In genomic region chr3:188321258-188321657, GRCh38 we compare ENCODE assay signal across 15 cellular contexts.
DNase-seq lines count a peak whose midpoint lies in the region; ATAC-seq and TF ChIP-seq lines count a peak whose summit lies in the region.
"Had no signal": no experiment of that assay in that cellular context is flagged by ENCODE, and none has a peak within 500 bp of the region (broad histone marks: within the 10 kb centered on the region; RNA-seq: fewer than 3 reads in every experiment).

No MANE protein-coding gene starts in this region.

- H3K9ac ChIP-seq in IMR-90 (ENCODE audit: low read depth, low read length): no peak overlapping the region
- H3K9ac ChIP-seq: BLaER1 had no signal

- peak overlapping the region; percentile 72; the same call in 1 of the 2 replicates for H3K23ac ChIP-seq in IMR-90 (ENCODE audit: low read depth, low read length)

- H3K27me3 ChIP-seq in IMR-90 (ENCODE audit: control insufficient read depth, insufficient read depth, low read length): no peaks in the 10 kb centered on the region
- no peaks in the 10 kb centered on the region for H3K27me3 ChIP-seq in esophagus muscularis mucosa
- H3K27me3 ChIP-seq in A673 (replicated peaks; ENCODE audit: insufficient read depth, low read depth, low read length, poor library complexity): no peaks in the 10 kb centered on the region
- H3K27me3 ChIP-seq: BLaER1 had no signal

- no peak overlapping the region for H3K56ac ChIP-seq in IMR-90 (ENCODE audit: extremely low read depth, insufficient read depth, low read length)

- no peak overlapping the region for H3K4me2 ChIP-seq in IMR-90 (ENCODE audit: low read depth, low read length)
- H3K4me2 ChIP-seq: A549, BLaER1, GM23338 had no signal

- no peak for ATAC-seq in IMR-90 (ENCODE audit: low read depth)
- ATAC-seq in sciatic nerve: peak; percentile 60
- ATAC-seq: A549, GM23338 had no signal

- dilution Hi-C loops in IMR-90 (cut with HindIII; ENCODE audit: low sequenced_read_pairs, unreplicated experiment): loop anchor here (25.0 kb wide), 1 partner anchor 584 kb away; the partner anchor contains the start of gene BCL6

- H3K79me1 ChIP-seq in IMR-90 (ENCODE audit: low read depth in 1 of 2, low read length in 2 of 2): peaks cover 61 to 89% of the 10 kb centered on the region in 2 experiments

- no peak for TF ChIP-seq POLR2A in IMR-90 (IDR thresholded peaks at IDR 0.05; ENCODE audit: low read depth, low read length)
- no peak for TF ChIP-seq POLR2A in esophagus muscularis mucosa (IDR thresholded peaks at IDR 0.05; ENCODE audit: low read depth)

- no peaks in the 10 kb centered on the region for H3K9me3 ChIP-seq in IMR-90 (ENCODE audit: control insufficient read depth, insufficient read depth, low read length)
- H3K9me3 ChIP-seq in esophagus muscularis mucosa: no peaks in the 10 kb centered on the region
- H3K9me3 ChIP-seq in A673 (ENCODE audit: low read depth, low read length, poor library complexity, severe bottlenecking): no peaks in the 10 kb centered on the region
- H3K9me3 ChIP-seq: A549, BLaER1, Caco-2 had no signal

- no peak for DNase-seq in IMR-90
- DNase-seq in esophagus muscularis mucosa (ENCODE audit: extremely low spot score): no peak
- no peak for DNase-seq in sciatic nerve (ENCODE audit: low spot score)
- DNase-seq in A673 (ENCODE audit: low spot score): no peak
- DNase-seq in HuH-7 (ENCODE audit: low spot score): no peak
- DNase-seq in AG20443 (ENCODE audit: low spot score): no peak
- DNase-seq: AML-193; Caco-2; CD8-positive, alpha-beta memory T cell; DND-41; GDM1; H7 had no signal

- peak overlapping the region; percentile 69 for H3K14ac ChIP-seq in IMR-90 (replicated peaks; ENCODE audit: low read depth, low read length)

- peak overlapping the region; percentile 74 for H3K4ac ChIP-seq in IMR-90 (ENCODE audit: low read depth, low read length)

- H3K27ac ChIP-seq in IMR-90 (ENCODE audit: insufficient read depth, low read length): no peak overlapping the region
- peak overlapping the region; percentile 7 to 77 (median 74) for H3K27ac ChIP-seq in esophagus muscularis mucosa (replicated peaks in 1 of 4)
- no peak overlapping the region for H3K27ac ChIP-seq in A673 (ENCODE audit: low read depth, low read length, poor library complexity, severe bottlenecking)
- H3K27ac ChIP-seq: A549, BLaER1 had no signal

- peak overlapping the region; percentile 42; the same call in 1 of the 3 replicates for H2BK15ac ChIP-seq in IMR-90 (ENCODE audit: low read depth, low read length)

- peaks cover 4% of the 10 kb centered on the region for H3K36me3 ChIP-seq in IMR-90 (ENCODE audit: control insufficient read depth, insufficient read depth, low read length)
- no peaks in the 10 kb centered on the region for H3K36me3 ChIP-seq in esophagus muscularis mucosa
- H3K36me3 ChIP-seq in A673 (ENCODE audit: insufficient read depth, low read length, poor library complexity, severe bottlenecking): no peaks in the 10 kb centered on the region
- H3K36me3 ChIP-seq: BLaER1 had no signal

- CTCF ChIA-PET in IMR-90 (lab: Yijun Ruan, JAX) (no interaction called here), A673 (lab: Charles Lee) (no interaction called here)

- H4K5ac ChIP-seq in IMR-90 (ENCODE audit: low read depth, low read length): no peak overlapping the region

- H2BK120ac ChIP-seq in IMR-90 (ENCODE audit: low read depth, low read length): peak overlapping the region; percentile 58; the same call in 1 of the 2 replicates

- peak overlapping the region; percentile 30; the same call in 1 of the 2 replicates for H3K18ac ChIP-seq in IMR-90 (ENCODE audit: low read depth, low read length)

- POLR2A ChIA-PET in IMR-90 (lab: Charles Lee; ENCODE audit: unreplicated experiment): no interaction called here
- POLR2A ChIA-PET in A673 (lab: Charles Lee; ENCODE audit: low non-redundant PET): interaction anchor here (0.6 kb wide), 1 partner anchor 593 kb away, joined by 3 read pairs; no protein-coding TSS in a partner anchor

- no peak for TF ChIP-seq RAD21 in IMR-90 (IDR thresholded peaks at IDR 0.05; ENCODE audit: low read length)

- peak overlapping the region; percentile 70 for H2BK5ac ChIP-seq in IMR-90 (ENCODE audit: low read depth, low read length, poor library complexity, severe bottlenecking)

- TF ChIP-seq EP300 in esophagus muscularis mucosa (IDR thresholded peaks at IDR 0.05): no peak

- in situ Hi-C loops in IMR-90 (cut with MboI; ENCODE audit: low sequenced_read_pairs): no loop called here

- peaks cover 24% of the 10 kb centered on the region for H3K9me1 ChIP-seq in IMR-90 (ENCODE audit: insufficient read depth, low read length)

- intact Hi-C loops in IMR-90 (cut with micrococcal nuclease): no loop called here
- intact Hi-C loops in esophagus muscularis mucosa (cut with DNase I): no loop called here
- intact Hi-C loops in sciatic nerve (cut with DNase I): no loop called here
- intact Hi-C loops in A673 (cut with micrococcal nuclease; ENCODE audit: unreplicated experiment): no loop called here

- H4K8ac ChIP-seq in IMR-90 (ENCODE audit: low read depth in 2 of 2, low read length in 2 of 2): peak overlapping the region in 1 of 2 experiments; percentile 27; a peak in 1 of 4 replicates

- H2AK9ac ChIP-seq in IMR-90 (replicated peaks; ENCODE audit: low read depth, low read length, poor library complexity): peak overlapping the region; percentile 34

- BruUV-seq in IMR-90 (replicated peaks; lab: Mats Ljungman, UMichigan) (no TSS peak), A673 (replicated peaks; lab: Mats Ljungman, UMichigan) (no TSS peak)

- H3K4me3 ChIP-seq in IMR-90 (ENCODE audit: insufficient read depth, low read depth, low read length) (no peak overlapping the region), esophagus muscularis mucosa (no peak overlapping the region), A673 (ENCODE audit: low read depth, low read length, poor library complexity, severe bottlenecking) (no peak overlapping the region)
- H3K4me3 ChIP-seq: A549, BLaER1, GM23338 had no signal

- peaks cover 55% of the 10 kb centered on the region for H4K20me1 ChIP-seq in IMR-90 (ENCODE audit: insufficient read depth, low read length)
- H4K20me1 ChIP-seq: BLaER1 had no signal

- H2AK5ac ChIP-seq in IMR-90 (ENCODE audit: low read depth, low read length): peak overlapping the region; percentile 59; the same call in 1 of the 2 replicates

- TF ChIP-seq CTCF in IMR-90 (conservative IDR thresholded peaks at IDR 0.05; ENCODE audit: low read depth, low read length): no peak
- TF ChIP-seq CTCF in esophagus muscularis mucosa (IDR thresholded peaks at IDR 0.05): no peak
- TF ChIP-seq CTCF in A673 (conservative IDR thresholded peaks at IDR 0.05; ENCODE audit: low read depth, low read length): no peak

- peak overlapping the region; percentile 56 for H2BK20ac ChIP-seq in IMR-90 (ENCODE audit: low read depth, low read length)

- peaks cover 15% of the 10 kb centered on the region for H3K4me1 ChIP-seq in IMR-90 (ENCODE audit: control insufficient read depth, insufficient read depth, low read length)
- peaks cover 24 to 94% (median 93%) of the 10 kb centered on the region in 4 donors for H3K4me1 ChIP-seq in esophagus muscularis mucosa
- H3K4me1 ChIP-seq in A673 (ENCODE audit: insufficient read depth, low read length, poor library complexity, severe bottlenecking): no peaks in the 10 kb centered on the region
- H3K4me1 ChIP-seq: Caco-2 had no signal

- no peak overlapping the region for H2AFZ ChIP-seq in IMR-90 (replicated peaks; ENCODE audit: low read length, poor library complexity)
- H2AFZ ChIP-seq: GM23338 had no signal

- no peak overlapping the region for H4K91ac ChIP-seq in IMR-90 (ENCODE audit: insufficient read depth, low read depth, low read length)

TF ChIP-seq in IMR-90, 13 proteins besides CTCF, POLR2A, EP300 and RAD21:
- TF ChIP-seq MXI1 (IDR thresholded peaks at IDR 0.05; ENCODE audit: borderline replicate concordance, low read depth, low read length) (no peak), RCOR1 (IDR thresholded peaks at IDR 0.05; ENCODE audit: insufficient replicate concordance, low read length) (no peak), NFE2L2 (IDR thresholded peaks at IDR 0.05; ENCODE audit: low read depth, low read length) (no peak), SMC3 (IDR thresholded peaks at IDR 0.05; ENCODE audit: low read depth, low read length) (no peak), BHLHE40 (IDR thresholded peaks at IDR 0.05; ENCODE audit: low read depth, low read length) (no peak), CEBPB (IDR thresholded peaks at IDR 0.05; ENCODE audit: low read depth, low read length) (no peak), MAFK (IDR thresholded peaks at IDR 0.05; ENCODE audit: low read depth, low read length) (no peak), MAZ (IDR thresholded peaks at IDR 0.05; ENCODE audit: borderline replicate concordance, low read depth, low read length) (no peak), RFX5 (IDR thresholded peaks at IDR 0.05; ENCODE audit: low read depth, low read length) (no peak), FOS (IDR thresholded peaks at IDR 0.05; ENCODE audit: low read depth, low read length) (no peak), CHD1 (IDR thresholded peaks at IDR 0.05; ENCODE audit: low read depth, low read length) (no peak)
- TF ChIP-seq, protein P1, sequence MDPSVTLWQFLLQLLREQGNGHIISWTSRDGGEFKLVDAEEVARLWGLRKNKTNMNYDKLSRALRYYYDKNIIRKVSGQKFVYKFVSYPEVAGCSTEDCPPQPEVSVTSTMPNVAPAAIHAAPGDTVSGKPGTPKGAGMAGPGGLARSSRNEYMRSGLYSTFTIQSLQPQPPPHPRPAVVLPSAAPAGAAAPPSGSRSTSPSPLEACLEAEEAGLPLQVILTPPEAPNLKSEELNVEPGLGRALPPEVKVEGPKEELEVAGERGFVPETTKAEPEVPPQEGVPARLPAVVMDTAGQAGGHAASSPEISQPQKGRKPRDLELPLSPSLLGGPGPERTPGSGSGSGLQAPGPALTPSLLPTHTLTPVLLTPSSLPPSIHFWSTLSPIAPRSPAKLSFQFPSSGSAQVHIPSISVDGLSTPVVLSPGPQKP (IDR thresholded peaks at IDR 0.05; ENCODE audit: borderline replicate concordance, low read depth, low read length): no peak
- TF ChIP-seq, protein P2, sequence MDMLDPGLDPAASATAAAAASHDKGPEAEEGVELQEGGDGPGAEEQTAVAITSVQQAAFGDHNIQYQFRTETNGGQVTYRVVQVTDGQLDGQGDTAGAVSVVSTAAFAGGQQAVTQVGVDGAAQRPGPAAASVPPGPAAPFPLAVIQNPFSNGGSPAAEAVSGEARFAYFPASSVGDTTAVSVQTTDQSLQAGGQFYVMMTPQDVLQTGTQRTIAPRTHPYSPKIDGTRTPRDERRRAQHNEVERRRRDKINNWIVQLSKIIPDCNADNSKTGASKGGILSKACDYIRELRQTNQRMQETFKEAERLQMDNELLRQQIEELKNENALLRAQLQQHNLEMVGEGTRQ (IDR thresholded peaks at IDR 0.05; ENCODE audit: low read depth, low read length): no peak

Comparison
In these comparisons a context has a peak if more than half of its experiments do, and no peak if none do; other contexts are left out.
1. H3K27ac ChIP-seq: peak in esophagus muscularis mucosa (4 of 4); none in IMR-90 (single experiment) and A673 (single experiment).